Comparison of ENCODE assay signal across 18 cellular contexts in the genomic region with DNA sequence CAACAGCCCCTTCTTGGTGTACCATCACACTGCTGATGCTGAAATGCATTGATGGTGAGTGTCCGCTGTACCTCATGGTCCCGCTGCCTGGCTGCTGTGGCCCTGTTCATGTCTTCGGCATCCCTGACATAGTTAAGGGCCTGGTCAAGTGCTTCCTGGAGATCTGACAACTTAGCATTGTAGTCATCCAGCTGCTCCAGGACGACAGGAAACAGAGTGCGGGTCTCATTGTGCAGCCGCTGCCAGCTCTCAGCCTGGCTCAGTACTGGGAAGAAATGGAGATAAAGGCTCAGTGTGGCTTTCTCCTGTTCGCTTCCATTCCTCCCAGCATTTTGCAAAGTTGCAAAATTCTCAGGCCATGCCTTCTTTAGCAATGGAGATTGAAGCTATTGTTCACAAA.
DNase-seq lines count a peak whose midpoint lies in the region; ATAC-seq and TF ChIP-seq lines count a peak whose summit lies in the region.
"Had no signal": no experiment of that assay in that cellular context is flagged by ENCODE, and none has a peak within 500 bp of the region (broad histone marks: within the 10 kb centered on the region; RNA-seq: fewer than 3 reads in every experiment).

No MANE protein-coding gene starts in this region.

- H3K4me3 Mint-ChIP-seq in natural killer cell, result no peak overlapping the region
- H3K4me3 Mint-ChIP-seq: CD4-positive, alpha-beta T cell had no signal

- H3K27ac ChIP-seq in esophagus muscularis mucosa (replicated peaks in 1 of 4) (no peak overlapping the region), subcutaneous abdominal adipose tissue (ENCODE audit: low read depth, low read length) (peak overlapping the region; percentile 6)
- H3K27ac ChIP-seq: 22Rv1, A549, C4-2B had no signal

- TF ChIP-seq EP300 in esophagus muscularis mucosa (IDR thresholded peaks at IDR 0.05), result no peak

- WGBS in esophagus muscularis mucosa, result 74% methylated on average over 7 of the region's 7 CpGs

- no peaks in the 10 kb centered on the region for H3K4me1 Mint-ChIP-seq in natural killer cell

- no peak overlapping the region for H3K4me3 ChIP-seq in esophagus muscularis mucosa
- H3K4me3 ChIP-seq in subcutaneous abdominal adipose tissue (ENCODE audit: low read depth in 1 of 5, low read length in 5 of 5), result no peak overlapping the region
- H3K4me3 ChIP-seq: A549, HAP-1 had no signal

- no peak overlapping the region for H3K27ac Mint-ChIP-seq in natural killer cell
- H3K27ac Mint-ChIP-seq: CD4-positive, alpha-beta T cell had no signal

- H3K9ac ChIP-seq in subcutaneous abdominal adipose tissue (ENCODE audit: low read length in 5 of 5), result no peak overlapping the region

- no peaks in the 10 kb centered on the region for H3K4me1 ChIP-seq in esophagus muscularis mucosa
- no peaks in the 10 kb centered on the region for H3K4me1 ChIP-seq in subcutaneous abdominal adipose tissue (ENCODE audit: control insufficient read depth in 5 of 5, insufficient read depth in 5 of 5, low read length in 5 of 5)
- H3K4me1 ChIP-seq: A549, Caco-2, HAP-1 had no signal

- no peak for TF ChIP-seq POLR2A in esophagus muscularis mucosa (IDR thresholded peaks at IDR 0.05; ENCODE audit: low read depth)

- no peaks in the 10 kb centered on the region for H3K27me3 ChIP-seq in esophagus muscularis mucosa
- no peaks in the 10 kb centered on the region for H3K27me3 ChIP-seq in subcutaneous abdominal adipose tissue (ENCODE audit: control insufficient read depth in 5 of 5, insufficient read depth in 4 of 5, low read length in 5 of 5)

- TF ChIP-seq CTCF in esophagus muscularis mucosa (IDR thresholded peaks at IDR 0.05) (no peak), natural killer cell (IDR thresholded peaks at IDR 0.05) (no peak)

- H3K36me3 ChIP-seq in esophagus muscularis mucosa (peaks cover 82 to 100% (median 95%) of the 10 kb centered on the region in 4 donors), subcutaneous abdominal adipose tissue (ENCODE audit: control insufficient read depth in 5 of 5, insufficient read depth in 5 of 5, low read length in 5 of 5) (peaks cover 71 to 97% (median 95%) of the 10 kb centered on the region in 5 donors)
- H3K36me3 ChIP-seq: HAP-1 had no signal

- H3K9me3 ChIP-seq in esophagus muscularis mucosa, result no peaks in the 10 kb centered on the region
- no peaks in the 10 kb centered on the region for H3K9me3 ChIP-seq in subcutaneous abdominal adipose tissue (ENCODE audit: control insufficient read depth in 5 of 5, low read length in 5 of 5)
- H3K9me3 ChIP-seq: A549, Caco-2, HAP-1 had no signal

- H3K36me3 Mint-ChIP-seq in natural killer cell, result no peaks in the 10 kb centered on the region

- peak; percentile 4 for DNase-seq in DMS53 (lab: John Stamatoyannopoulos, UW)
- no peak for DNase-seq in DMS53 treated with DMSO at 0.1 percent for 48 hours (lab: John Stamatoyannopoulos, UW; ENCODE audit: unreplicated experiment)
- DNase-seq in Right ventricle myocardium superior, result no peak
- no peak for DNase-seq in cardiac septum (ENCODE audit: low spot score)
- peak; percentile 66 for DNase-seq in esophagus muscularis mucosa (ENCODE audit: extremely low spot score)
- no peak for DNase-seq in activated CD8-positive, alpha-beta memory T cell treated with anti-CD3 and anti-CD28 coated beads for 24 hours
- no peak for DNase-seq in natural killer cell
- DNase-seq: AML-193; Caco-2; CD4-positive, alpha-beta T cell; DMS79 treated with DMSO at 0.1 percent for 48 hours; GF-D8 had no signal

- intact Hi-C loops in Right ventricle myocardium superior (cut with DNase I) (no loop called here), cardiac septum (cut with DNase I) (no loop called here), esophagus muscularis mucosa (cut with DNase I) (no loop called here), natural killer cell (cut with micrococcal nuclease) (no loop called here)

- peak; percentile 29 for ATAC-seq in Right ventricle myocardium superior (ENCODE audit: poor library complexity)
- ATAC-seq in natural killer cell, result no peak
- ATAC-seq: A549, HepG2 had no signal

- peaks cover 24 to 53% of the 10 kb centered on the region in 2 donors for H3K27me3 Mint-ChIP-seq in natural killer cell (ENCODE audit: low read depth in 2 of 2)

- H3K9me3 Mint-ChIP-seq in natural killer cell, result no peaks in the 10 kb centered on the region
- H3K9me3 Mint-ChIP-seq: CD4-positive, alpha-beta T cell had no signal

Comparison
In these comparisons a context has a peak if more than half of its experiments do, and no peak if none do; other contexts are left out.
1. DNase-seq: peak in DMS53 (single experiment) and esophagus muscularis mucosa (single experiment); none in DMS53 treated with DMSO at 0.1 percent for 48 hours (single experiment), Right ventricle myocardium superior (single experiment), cardiac septum (single experiment), activated CD8-positive, alpha-beta memory T cell treated with anti-CD3 and anti-CD28 coated beads for 24 hours (single experiment) and natural killer cell (single experiment).